13 cellular contexts compared by ENCODE assay signal in the genomic region with DNA sequence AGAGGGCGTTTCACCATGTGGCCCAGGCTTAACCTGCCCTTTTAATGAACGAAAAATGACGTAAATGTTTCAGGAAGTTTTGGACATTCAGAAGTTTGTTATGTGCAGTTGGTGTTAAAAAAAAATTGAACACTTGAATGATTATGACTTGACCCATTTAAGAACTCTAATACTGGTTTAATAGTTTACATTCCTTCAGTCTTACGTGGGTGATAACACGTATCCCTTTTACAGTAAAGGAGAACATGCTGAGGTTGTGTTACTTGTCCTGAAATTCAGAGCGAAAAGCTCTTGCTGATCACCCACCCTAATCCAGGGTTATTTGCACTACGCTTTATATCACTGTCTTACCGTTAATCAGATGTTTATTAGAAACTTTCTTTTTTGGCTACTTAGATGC. TPM values are rescaled to one million over a fixed set of nuclear protein-coding genes. Genes with fewer than 3 reads are reported as not detected.
DNase-seq lines count a peak whose midpoint lies in the region; ATAC-seq and TF ChIP-seq lines count a peak whose summit lies in the region.
"Had no signal": no experiment of that assay in that cellular context is flagged by ENCODE, and none has a peak within 500 bp of the region (broad histone marks: within the 10 kb centered on the region; RNA-seq: fewer than 3 reads in every experiment).

No MANE protein-coding gene starts in this region.

- CTCF ChIA-PET in activated naive CD4-positive, alpha-beta T cell treated with anti-CD3 and anti-CD28 coated beads, Interleukin-2, amount 10 ng/mL, durations not matched to agents 7 days and 5 days (lab: Charles Lee) = no interaction called here

- H3K36me3 ChIP-seq in SJSA1 (peaks cover 17% of the 10 kb centered on the region), hepatocyte (replicated peaks; ENCODE audit: insufficient read depth, low read depth) (no peaks in the 10 kb centered on the region), skeletal muscle tissue (ENCODE audit: control insufficient read depth in 3 of 3, insufficient read depth in 3 of 3, low read length in 3 of 3) (peaks cover 0 to 2% (median 0%) of the 10 kb centered on the region in 3 donors)

- ATAC-seq in GM21526 (IDR thresholded peaks at IDR 0.05; ENCODE audit: low FRiP score, unreplicated experiment) = no peak

- H3K4me1 ChIP-seq in SJSA1 (replicated peaks) = peaks cover 28% of the 10 kb centered on the region
- peaks cover 13% of the 10 kb centered on the region for H3K4me1 ChIP-seq in hepatocyte (ENCODE audit: insufficient read depth)
- H3K4me1 ChIP-seq in skeletal muscle tissue (ENCODE audit: control insufficient read depth in 3 of 3, insufficient read depth in 3 of 3, low read length in 3 of 3) = peaks cover 45 to 62% (median 61%) of the 10 kb centered on the region in 3 donors

- no peak for TF ChIP-seq CTCF in hepatocyte (IDR thresholded peaks at IDR 0.05; ENCODE audit: poor library complexity)

- peak overlapping the region; percentile 24 for H3K4me3 Mint-ChIP-seq in activated naive CD4-positive, alpha-beta T cell treated with anti-CD3 and anti-CD28 coated beads, Interleukin-2, amount 10 ng/mL, durations not matched to agents 7 days and 5 days

- H4K20me1 ChIP-seq in hepatocyte (ENCODE audit: insufficient read depth, poor library complexity, severe bottlenecking) = peaks cover 27% of the 10 kb centered on the region

- H3K27me3 Mint-ChIP-seq in activated naive CD4-positive, alpha-beta T cell treated with anti-CD3 and anti-CD28 coated beads, Interleukin-2, amount 10 ng/mL, durations not matched to agents 7 days and 5 days = peaks cover 14% of the 10 kb centered on the region

- peak overlapping the region; percentile 41 for H3K27ac ChIP-seq in SJSA1
- no peak overlapping the region for H3K27ac ChIP-seq in hepatocyte
- peak overlapping the region; percentile 91 for H3K27ac ChIP-seq in skeletal muscle tissue (ENCODE audit: low read depth, low read length)

- peaks cover 61% of the 10 kb centered on the region for H3K79me2 ChIP-seq in hepatocyte

- peak overlapping the region; percentile 94 for H3K4me2 ChIP-seq in hepatocyte

- peaks cover 3% of the 10 kb centered on the region; the same call in 1 of the 2 replicates for H3K9me3 ChIP-seq in SJSA1 (replicated peaks)
- no peaks in the 10 kb centered on the region for H3K9me3 ChIP-seq in hepatocyte (ENCODE audit: low read depth)
- H3K9me3 ChIP-seq in skeletal muscle tissue (ENCODE audit: control insufficient read depth in 3 of 3, low read length in 3 of 3) = no peaks in the 10 kb centered on the region

- no peak for DNase-seq in activated naive CD4-positive, alpha-beta T cell treated with anti-CD3 and anti-CD28 coated beads, Interleukin-2, amount 10 ng/mL, durations not matched to agents 7 days and 5 days
- no peak for DNase-seq in activated naive CD4-positive, alpha-beta T cell treated with anti-CD3 and anti-CD28 coated beads, Interleukin-2, amount 50 U/mL, for 16 hours
- DNase-seq in SJSA1 (ENCODE audit: low read depth in 1 of 2, low spot score in 2 of 2) (no peak), hepatocyte (ENCODE audit: low spot score) (no peak), T-helper 9 cell (no peak), globus pallidus (ENCODE audit: low spot score) (no peak)
- DNase-seq: activated gamma-delta T cell; NCI-H1436; NCI-H526; SHP77 treated with DMSO at 0.1 percent for 48 hours; stimulated activated CD4-positive, alpha-beta T cell treated with anti-CD3 and anti-CD28 coated beads, Interleukin-15, amount 100 ng/mL, for 24 hours had no signal

- H3K4me1 Mint-ChIP-seq in activated naive CD4-positive, alpha-beta T cell treated with anti-CD3 and anti-CD28 coated beads, Interleukin-2, amount 10 ng/mL, durations not matched to agents 7 days and 5 days = peaks cover 33% of the 10 kb centered on the region

- no peak overlapping the region for H3K4me3 ChIP-seq in SJSA1
- H3K4me3 ChIP-seq in hepatocyte = no peak overlapping the region
- H3K4me3 ChIP-seq in skeletal muscle tissue (ENCODE audit: low read length in 3 of 3) = peak overlapping the region; percentile 81 to 91 (median 91)

- H3K9ac ChIP-seq in skeletal muscle tissue (ENCODE audit: low read depth in 1 of 3, low read length in 3 of 3) = peak overlapping the region; percentile 35 to 94 (median 88)

- no peaks in the 10 kb centered on the region for H3K9me3 Mint-ChIP-seq in activated naive CD4-positive, alpha-beta T cell treated with anti-CD3 and anti-CD28 coated beads, Interleukin-2, amount 10 ng/mL, durations not matched to agents 7 days and 5 days

- no peak overlapping the region for H3K27ac Mint-ChIP-seq in activated naive CD4-positive, alpha-beta T cell treated with anti-CD3 and anti-CD28 coated beads, Interleukin-2, amount 10 ng/mL, durations not matched to agents 7 days and 5 days

- WGBS in hepatocyte (ENCODE audit: low lambda C conversion rate, missing lambda C conversion rate) = 86% methylated on average over 8 of the region's 8 CpGs

- H3K36me3 Mint-ChIP-seq in activated naive CD4-positive, alpha-beta T cell treated with anti-CD3 and anti-CD28 coated beads, Interleukin-2, amount 10 ng/mL, durations not matched to agents 7 days and 5 days = peaks cover 2% of the 10 kb centered on the region

- H3K27me3 ChIP-seq in SJSA1 (replicated peaks) (no peaks in the 10 kb centered on the region), hepatocyte (no peaks in the 10 kb centered on the region), skeletal muscle tissue (ENCODE audit: control insufficient read depth in 3 of 3, insufficient read depth in 3 of 3, low read length in 3 of 3) (no peaks in the 10 kb centered on the region)

- no peak overlapping the region for H2AFZ ChIP-seq in hepatocyte

- no peaks in the 10 kb centered on the region for H3K9me2 ChIP-seq in hepatocyte (replicated peaks; ENCODE audit: insufficient read depth)

RNA-seq across cellular contexts. Expression of gene MLYCD, which starts 1.7 kb away (rescaled TPM):
- 2.2 and 2.8 TPM in 2 replicates for total RNA-seq in SJSA1 (2014; rRNA removed; shearing (Covaris generic))
- total RNA-seq in hepatocyte (5.5 and 6.3 TPM in 2 replicates), skeletal muscle tissue (3.1 TPM)
- polyA plus RNA-seq in hepatocyte = 9.0 and 10.1 TPM in 2 replicates

RNA-seq across cellular contexts. Expression of gene OSGIN1, which starts 52.4 kb away (rescaled TPM):
- total RNA-seq in SJSA1 (2014; rRNA removed; shearing (Covaris generic)) = 1.7 and 6.4 TPM in 2 replicates
- 1.9 and 3.3 TPM in 2 replicates for total RNA-seq in hepatocyte
- 6.0 and 10.0 TPM in 2 replicates for polyA plus RNA-seq in hepatocyte
- 0.52 TPM for total RNA-seq in skeletal muscle tissue

Comparison
In these comparisons a context has a peak if more than half of its experiments do, and no peak if none do; other contexts are left out.
1. H3K4me3 ChIP-seq: peak in skeletal muscle tissue (3 of 3); none in SJSA1 (single experiment) and hepatocyte (single experiment).